Comparison of ENCODE assay signal across 1 cellular context in genomic region chrX:40105016-40105790, GRCh38.
A peak's percentile ranks its signal among the peaks of the same experiment; 100 is the strongest.
TF ChIP-seq lines count a peak whose summit lies in the region.

No MANE protein-coding gene starts in this region.

TF ChIP-seq in HEK293, 187 proteins besides CTCF, POLR2A, EP300 and RAD21 (continued from another document and continues in another):
- TF ChIP-seq, protein P1, sequence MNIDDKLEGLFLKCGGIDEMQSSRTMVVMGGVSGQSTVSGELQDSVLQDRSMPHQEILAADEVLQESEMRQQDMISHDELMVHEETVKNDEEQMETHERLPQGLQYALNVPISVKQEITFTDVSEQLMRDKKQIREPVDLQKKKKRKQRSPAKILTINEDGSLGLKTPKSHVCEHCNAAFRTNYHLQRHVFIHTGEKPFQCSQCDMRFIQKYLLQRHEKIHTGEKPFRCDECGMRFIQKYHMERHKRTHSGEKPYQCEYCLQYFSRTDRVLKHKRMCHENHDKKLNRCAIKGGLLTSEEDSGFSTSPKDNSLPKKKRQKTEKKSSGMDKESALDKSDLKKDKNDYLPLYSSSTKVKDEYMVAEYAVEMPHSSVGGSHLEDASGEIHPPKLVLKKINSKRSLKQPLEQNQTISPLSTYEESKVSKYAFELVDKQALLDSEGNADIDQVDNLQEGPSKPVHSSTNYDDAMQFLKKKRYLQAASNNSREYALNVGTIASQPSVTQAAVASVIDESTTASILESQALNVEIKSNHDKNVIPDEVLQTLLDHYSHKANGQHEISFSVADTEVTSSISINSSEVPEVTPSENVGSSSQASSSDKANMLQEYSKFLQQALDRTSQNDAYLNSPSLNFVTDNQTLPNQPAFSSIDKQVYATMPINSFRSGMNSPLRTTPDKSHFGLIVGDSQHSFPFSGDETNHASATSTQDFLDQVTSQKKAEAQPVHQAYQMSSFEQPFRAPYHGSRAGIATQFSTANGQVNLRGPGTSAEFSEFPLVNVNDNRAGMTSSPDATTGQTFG (tag by site-specific recombination; IDR thresholded peaks at IDR 0.05; ENCODE audit: borderline replicate concordance): no peak
- TF ChIP-seq ZNF223 (tag by site-specific recombination; IDR thresholded peaks at IDR 0.05) (no peak), SP2 (tag by site-specific recombination; IDR thresholded peaks at IDR 0.05) (peak; percentile 5), HOXC10 (CRISPR knock-in tag; IDR thresholded peaks at IDR 0.05) (no peak), ZNF394 (tag by site-specific recombination; IDR thresholded peaks at IDR 0.05; ENCODE audit: borderline replicate concordance) (no peak), ZNF48 (tag by site-specific recombination; IDR thresholded peaks at IDR 0.05) (no peak), PRDM2 (tag by site-specific recombination; IDR thresholded peaks at IDR 0.05; ENCODE audit: borderline replicate concordance) (no peak), ZBTB7A (tag by site-specific recombination; IDR thresholded peaks at IDR 0.05; ENCODE audit: low read depth) (no peak), ZNF571 (tag by site-specific recombination; IDR thresholded peaks at IDR 0.05) (no peak), ZNF354C (tag by site-specific recombination; IDR thresholded peaks at IDR 0.05; ENCODE audit: borderline replicate concordance, low read depth) (no peak), GLI4 (tag by site-specific recombination; IDR thresholded peaks at IDR 0.05) (no peak), ZNF16 (tag by site-specific recombination; IDR thresholded peaks at IDR 0.05; ENCODE audit: low read depth) (no peak), ZNF529 (tag by site-specific recombination; IDR thresholded peaks at IDR 0.05; ENCODE audit: insufficient replicate concordance) (no peak), ZBTB26 (tag by site-specific recombination; optimal IDR thresholded peaks at IDR 0.05) (peak; percentile 76), ZFHX2 (tag by site-specific recombination; conservative IDR thresholded peaks at IDR 0.05) (no peak), ZNF707 (tag by site-specific recombination; IDR thresholded peaks at IDR 0.05) (no peak), ZNF560 (tag by site-specific recombination; IDR thresholded peaks at IDR 0.05; ENCODE audit: borderline replicate concordance) (no peak), ZBTB17 (tag by site-specific recombination; IDR thresholded peaks at IDR 0.05) (peak; percentile 20; the same call in 1 of the 2 replicates), PATZ1 (tag by site-specific recombination; IDR thresholded peaks at IDR 0.05) (no peak), ZNF341 (tag by site-specific recombination; IDR thresholded peaks at IDR 0.05; ENCODE audit: low read depth) (peak; percentile 91), HOXD13 (CRISPR knock-in tag; IDR thresholded peaks at IDR 0.05; ENCODE audit: borderline replicate concordance) (no peak), ZBTB10 (tag by site-specific recombination; IDR thresholded peaks at IDR 0.05) (no peak), ZNF133 (tag by site-specific recombination; IDR thresholded peaks at IDR 0.05) (no peak), ZNF558 (tag by site-specific recombination; IDR thresholded peaks at IDR 0.05) (no peak)
- TF ChIP-seq, protein P2, sequence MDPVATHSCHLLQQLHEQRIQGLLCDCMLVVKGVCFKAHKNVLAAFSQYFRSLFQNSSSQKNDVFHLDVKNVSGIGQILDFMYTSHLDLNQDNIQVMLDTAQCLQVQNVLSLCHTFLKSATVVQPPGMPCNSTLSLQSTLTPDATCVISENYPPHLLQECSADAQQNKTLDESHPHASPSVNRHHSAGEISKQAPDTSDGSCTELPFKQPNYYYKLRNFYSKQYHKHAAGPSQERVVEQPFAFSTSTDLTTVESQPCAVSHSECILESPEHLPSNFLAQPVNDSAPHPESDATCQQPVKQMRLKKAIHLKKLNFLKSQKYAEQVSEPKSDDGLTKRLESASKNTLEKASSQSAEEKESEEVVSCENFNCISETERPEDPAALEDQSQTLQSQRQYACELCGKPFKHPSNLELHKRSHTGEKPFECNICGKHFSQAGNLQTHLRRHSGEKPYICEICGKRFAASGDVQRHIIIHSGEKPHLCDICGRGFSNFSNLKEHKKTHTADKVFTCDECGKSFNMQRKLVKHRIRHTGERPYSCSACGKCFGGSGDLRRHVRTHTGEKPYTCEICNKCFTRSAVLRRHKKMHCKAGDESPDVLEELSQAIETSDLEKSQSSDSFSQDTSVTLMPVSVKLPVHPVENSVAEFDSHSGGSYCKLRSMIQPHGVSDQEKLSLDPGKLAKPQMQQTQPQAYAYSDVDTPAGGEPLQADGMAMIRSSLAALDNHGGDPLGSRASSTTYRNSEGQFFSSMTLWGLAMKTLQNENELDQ (tag by site-specific recombination; IDR thresholded peaks at IDR 0.05; ENCODE audit: low read depth): no peak
- TF ChIP-seq, protein P3, sequence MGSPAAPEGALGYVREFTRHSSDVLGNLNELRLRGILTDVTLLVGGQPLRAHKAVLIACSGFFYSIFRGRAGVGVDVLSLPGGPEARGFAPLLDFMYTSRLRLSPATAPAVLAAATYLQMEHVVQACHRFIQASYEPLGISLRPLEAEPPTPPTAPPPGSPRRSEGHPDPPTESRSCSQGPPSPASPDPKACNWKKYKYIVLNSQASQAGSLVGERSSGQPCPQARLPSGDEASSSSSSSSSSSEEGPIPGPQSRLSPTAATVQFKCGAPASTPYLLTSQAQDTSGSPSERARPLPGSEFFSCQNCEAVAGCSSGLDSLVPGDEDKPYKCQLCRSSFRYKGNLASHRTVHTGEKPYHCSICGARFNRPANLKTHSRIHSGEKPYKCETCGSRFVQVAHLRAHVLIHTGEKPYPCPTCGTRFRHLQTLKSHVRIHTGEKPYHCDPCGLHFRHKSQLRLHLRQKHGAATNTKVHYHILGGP (tag by site-specific recombination; IDR thresholded peaks at IDR 0.05): no peak
- TF ChIP-seq, protein P4, sequence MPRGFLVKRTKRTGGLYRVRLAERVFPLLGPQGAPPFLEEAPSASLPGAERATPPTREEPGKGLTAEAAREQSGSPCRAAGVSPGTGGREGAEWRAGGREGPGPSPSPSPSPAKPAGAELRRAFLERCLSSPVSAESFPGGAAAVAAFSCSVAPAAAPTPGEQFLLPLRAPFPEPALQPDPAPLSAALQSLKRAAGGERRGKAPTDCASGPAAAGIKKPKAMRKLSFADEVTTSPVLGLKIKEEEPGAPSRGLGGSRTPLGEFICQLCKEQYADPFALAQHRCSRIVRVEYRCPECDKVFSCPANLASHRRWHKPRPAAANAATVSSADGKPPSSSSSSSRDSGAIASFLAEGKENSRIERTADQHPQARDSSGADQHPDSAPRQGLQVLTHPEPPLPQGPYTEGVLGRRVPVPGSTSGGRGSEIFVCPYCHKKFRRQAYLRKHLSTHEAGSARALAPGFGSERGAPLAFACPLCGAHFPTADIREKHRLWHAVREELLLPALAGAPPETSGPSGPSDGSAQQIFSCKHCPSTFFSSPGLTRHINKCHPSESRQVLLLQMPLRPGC (tag by site-specific recombination; IDR thresholded peaks at IDR 0.05): no peak
- TF ChIP-seq, protein P5, sequence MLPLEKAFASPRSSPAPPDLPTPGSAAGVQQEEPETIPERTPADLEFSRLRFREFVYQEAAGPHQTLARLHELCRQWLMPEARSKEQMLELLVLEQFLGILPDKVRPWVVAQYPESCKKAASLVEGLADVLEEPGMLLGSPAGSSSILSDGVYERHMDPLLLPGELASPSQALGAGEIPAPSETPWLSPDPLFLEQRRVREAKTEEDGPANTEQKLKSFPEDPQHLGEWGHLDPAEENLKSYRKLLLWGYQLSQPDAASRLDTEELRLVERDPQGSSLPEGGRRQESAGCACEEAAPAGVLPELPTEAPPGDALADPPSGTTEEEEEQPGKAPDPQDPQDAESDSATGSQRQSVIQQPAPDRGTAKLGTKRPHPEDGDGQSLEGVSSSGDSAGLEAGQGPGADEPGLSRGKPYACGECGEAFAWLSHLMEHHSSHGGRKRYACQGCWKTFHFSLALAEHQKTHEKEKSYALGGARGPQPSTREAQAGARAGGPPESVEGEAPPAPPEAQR (tag by site-specific recombination; IDR thresholded peaks at IDR 0.05): no peak
- TF ChIP-seq, protein P6, sequence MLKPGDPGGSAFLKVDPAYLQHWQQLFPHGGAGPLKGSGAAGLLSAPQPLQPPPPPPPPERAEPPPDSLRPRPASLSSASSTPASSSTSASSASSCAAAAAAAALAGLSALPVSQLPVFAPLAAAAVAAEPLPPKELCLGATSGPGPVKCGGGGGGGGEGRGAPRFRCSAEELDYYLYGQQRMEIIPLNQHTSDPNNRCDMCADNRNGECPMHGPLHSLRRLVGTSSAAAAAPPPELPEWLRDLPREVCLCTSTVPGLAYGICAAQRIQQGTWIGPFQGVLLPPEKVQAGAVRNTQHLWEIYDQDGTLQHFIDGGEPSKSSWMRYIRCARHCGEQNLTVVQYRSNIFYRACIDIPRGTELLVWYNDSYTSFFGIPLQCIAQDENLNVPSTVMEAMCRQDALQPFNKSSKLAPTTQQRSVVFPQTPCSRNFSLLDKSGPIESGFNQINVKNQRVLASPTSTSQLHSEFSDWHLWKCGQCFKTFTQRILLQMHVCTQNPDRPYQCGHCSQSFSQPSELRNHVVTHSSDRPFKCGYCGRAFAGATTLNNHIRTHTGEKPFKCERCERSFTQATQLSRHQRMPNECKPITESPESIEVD (tag by site-specific recombination; IDR thresholded peaks at IDR 0.05): no peak
